Comparison of ENCODE assay signal across 1 cellular context in genomic region chr4:1769692-1770091, GRCh38.
TF ChIP-seq lines count a peak whose summit lies in the region.

No MANE protein-coding gene starts in this region.

TF ChIP-seq in HepG2, 621 proteins besides CTCF, POLR2A, EP300 and RAD21:
- no peak for TF ChIP-seq ETV6 (CRISPR knock-in tag; conservative IDR thresholded peaks at IDR 0.05)
- TF ChIP-seq ZBTB34 (CRISPR knock-in tag; IDR thresholded peaks at IDR 0.05): no peak
- TF ChIP-seq ZBTB2 (CRISPR knock-in tag; IDR thresholded peaks at IDR 0.05; ENCODE audit: low read depth): no peak
- no peak for TF ChIP-seq ZNF720 (CRISPR knock-in tag; IDR thresholded peaks at IDR 0.05)
- no peak for TF ChIP-seq MBD4 (IDR thresholded peaks at IDR 0.05; ENCODE audit: borderline replicate concordance, low read length)
- TF ChIP-seq ZFAT (CRISPR knock-in tag; conservative IDR thresholded peaks at IDR 0.05): no peak
- TF ChIP-seq ZFP91 (CRISPR knock-in tag; IDR thresholded peaks at IDR 0.05; ENCODE audit: borderline replicate concordance): no peak
- no peak for TF ChIP-seq FOXM1 (CRISPR knock-in tag; IDR thresholded peaks at IDR 0.05)
- TF ChIP-seq ZBTB20 (CRISPR knock-in tag; IDR thresholded peaks at IDR 0.05; ENCODE audit: borderline replicate concordance, low read depth): no peak
- TF ChIP-seq AGO2 (optimal IDR thresholded peaks at IDR 0.05; ENCODE audit: low read depth, low read length): peak; percentile 39
- no peak for TF ChIP-seq SNAPC4 (CRISPR knock-in tag; IDR thresholded peaks at IDR 0.05)
- TF ChIP-seq GATAD1 (CRISPR knock-in tag; IDR thresholded peaks at IDR 0.05): no peak
- TF ChIP-seq AGO1 (IDR thresholded peaks at IDR 0.05; ENCODE audit: low read depth, low read length, poor library complexity, severe bottlenecking): peak; percentile 20
- 0 out of 2 replicates have a peak, but pooled peaks have one; percentile 4 for TF ChIP-seq POLR2AphosphoS5 (IDR thresholded peaks at IDR 0.05; ENCODE audit: low read depth, low read length)
- no peak for TF ChIP-seq ZNF232 (CRISPR knock-in tag; IDR thresholded peaks at IDR 0.05; ENCODE audit: borderline replicate concordance)
- no peak for TF ChIP-seq ZNF564 (CRISPR knock-in tag; IDR thresholded peaks at IDR 0.05)
- TF ChIP-seq SETDB1 (CRISPR knock-in tag; IDR thresholded peaks at IDR 0.05; ENCODE audit: borderline replicate concordance): no peak
- no peak for TF ChIP-seq STAT5B (CRISPR knock-in tag; IDR thresholded peaks at IDR 0.05)
- no peak for TF ChIP-seq CENPBD1 (CRISPR knock-in tag; IDR thresholded peaks at IDR 0.05; ENCODE audit: borderline replicate concordance, low read depth)
- no peak for TF ChIP-seq ZNF790 (CRISPR knock-in tag; IDR thresholded peaks at IDR 0.05; ENCODE audit: borderline replicate concordance)
- 0 out of 2 replicates have a peak, but pooled peaks have one; percentile 28 for TF ChIP-seq HNRNPL (IDR thresholded peaks at IDR 0.05; ENCODE audit: low read depth, low read length)
- TF ChIP-seq TBX2 (CRISPR knock-in tag; IDR thresholded peaks at IDR 0.05; ENCODE audit: borderline replicate concordance): 0 out of 2 replicates have a peak, but pooled peaks have one; percentile 26
- TF ChIP-seq NR1H2 (CRISPR knock-in tag; IDR thresholded peaks at IDR 0.05; ENCODE audit: borderline replicate concordance, low read depth): no peak
- no peak for TF ChIP-seq ONECUT2 (CRISPR knock-in tag; IDR thresholded peaks at IDR 0.05)
- no peak for TF ChIP-seq ZNF629 (CRISPR knock-in tag; conservative IDR thresholded peaks at IDR 0.05)
- no peak for TF ChIP-seq ZNF574 (CRISPR knock-in tag; IDR thresholded peaks at IDR 0.05)
- no peak for TF ChIP-seq TFDP1 (CRISPR knock-in tag; IDR thresholded peaks at IDR 0.05; ENCODE audit: borderline replicate concordance)
- TF ChIP-seq ZNF770 (CRISPR knock-in tag; IDR thresholded peaks at IDR 0.05): 0 out of 2 replicates have a peak, but pooled peaks have one; percentile 36
- TF ChIP-seq TRIM22 (IDR thresholded peaks at IDR 0.05): no peak
- no peak for TF ChIP-seq ARNT (IDR thresholded peaks at IDR 0.05)
- no peak for TF ChIP-seq ZNF773 (CRISPR knock-in tag; IDR thresholded peaks at IDR 0.05; ENCODE audit: borderline replicate concordance)
- TF ChIP-seq MZF1 (CRISPR knock-in tag; IDR thresholded peaks at IDR 0.05; ENCODE audit: borderline replicate concordance): no peak
- TF ChIP-seq MLX (CRISPR knock-in tag; IDR thresholded peaks at IDR 0.05): no peak
- TF ChIP-seq ZSCAN22 (CRISPR knock-in tag; IDR thresholded peaks at IDR 0.05): no peak
- no peak for TF ChIP-seq SRY (CRISPR knock-in tag; IDR thresholded peaks at IDR 0.05)
- TF ChIP-seq SP140L (CRISPR knock-in tag; IDR thresholded peaks at IDR 0.05; ENCODE audit: borderline replicate concordance): no peak
- TF ChIP-seq KMT2B (CRISPR knock-in tag; IDR thresholded peaks at IDR 0.05): no peak
- TF ChIP-seq HOXA3 (CRISPR knock-in tag; IDR thresholded peaks at IDR 0.05): peak; percentile 10; the same call in 1 of the 2 replicates
- no peak for TF ChIP-seq DNMT3B (CRISPR knock-in tag; conservative IDR thresholded peaks at IDR 0.05)
- TF ChIP-seq STAG1 (CRISPR knock-in tag; IDR thresholded peaks at IDR 0.05): no peak
- TF ChIP-seq ZNF891 (CRISPR knock-in tag; IDR thresholded peaks at IDR 0.05): no peak
